In the genomic region with DNA sequence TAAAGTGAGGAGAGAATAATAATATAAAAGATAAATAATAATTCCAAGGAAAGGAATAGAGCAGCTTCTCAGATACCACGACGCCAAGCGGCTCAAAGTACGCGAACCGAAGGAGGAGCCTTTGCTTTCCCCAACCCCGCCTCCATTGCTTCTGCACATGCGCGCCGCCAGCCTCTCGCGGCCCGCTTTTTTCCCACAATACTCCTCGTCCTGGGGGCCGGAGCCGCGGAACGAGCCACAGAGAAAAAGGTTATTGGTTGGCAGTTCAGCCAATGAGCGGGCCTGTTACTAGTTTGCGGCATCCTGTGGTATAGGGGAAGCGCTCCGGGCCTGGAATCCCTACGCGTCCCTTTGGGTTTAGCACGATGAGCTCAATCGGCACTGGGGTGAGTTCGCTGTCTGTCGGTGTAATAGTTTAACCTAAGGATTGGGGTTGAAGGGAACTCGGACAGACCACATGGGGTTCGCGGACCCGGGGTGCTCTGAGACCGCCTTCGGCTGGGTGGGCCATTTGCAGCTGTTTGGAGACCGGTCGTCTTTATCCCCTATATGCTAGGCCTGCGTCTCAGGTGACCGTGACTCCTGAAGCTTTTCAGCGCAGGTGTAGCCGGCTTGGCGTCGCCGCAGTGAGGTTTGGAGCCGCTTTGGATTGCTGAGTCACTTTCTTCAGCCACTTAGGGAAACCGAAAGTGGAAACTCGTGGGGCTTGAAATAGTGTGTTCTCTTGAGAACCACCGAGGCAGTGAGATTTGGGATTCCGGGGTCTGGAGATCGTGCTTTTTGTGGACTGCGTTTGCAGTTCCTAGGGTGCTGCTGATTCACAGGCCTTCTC, we compare ENCODE assay signal across 8 cellular contexts. TPM values are rescaled to one million over a fixed set of nuclear protein-coding genes. Genes with fewer than 3 reads are reported as not detected.
A peak's percentile ranks its signal among the peaks of the same experiment; 100 is the strongest.
DNase-seq lines count a peak whose midpoint lies in the region; ATAC-seq, FAIRE-seq and TF ChIP-seq lines count a peak whose summit lies in the region.

A gene (plus strand): TSS at position 288 of the 832 bp plus-strand sequence. CDS start 78 bp downstream, at position 366.

- peak within 1 kb of the TSS; percentile 98 for H3K27ac Mint-ChIP-seq in WTC11

- peak; percentile 90 for DNase-seq in AG04450 (ENCODE audit: low read depth, low spot score)
- peak; percentile 97 for DNase-seq in NCI-H226
- DNase-seq in WTC11 (ENCODE audit: low spot score): peak; percentile 97
- DNase-seq in cardiac fibroblast (ENCODE audit: low read depth in 2 of 2): peak; percentile 97 to 98
- DNase-seq in iPS-NIHi11 (ENCODE audit: low spot score): peak; percentile 94
- peak; percentile 99 for DNase-seq in small intestine

- peak; percentile 19 for FAIRE-seq in small intestine (lab: Jason Lieb, UNC)

- H3K27me3 ChIP-seq in AG04450 (ENCODE audit: control insufficient read depth, insufficient read depth, low read length) (no peaks in the 10 kb centered on the region), small intestine (ENCODE audit: control insufficient read depth in 2 of 2, insufficient read depth in 2 of 2, low read length in 2 of 2) (no peaks in the 10 kb centered on the region)

- CTCF ChIA-PET in AG04450 (lab: Charles Lee) (interaction anchor here (1.8 kb wide), 1 partner anchor 137 kb away, joined by 10 read pairs; no protein-coding TSS in a partner anchor), WTC11 (lab: Charles Lee) (interaction anchor here (1.0 to 1.3 kb wide), 3 partner anchors 14 to 151 kb away, joined by 3 to 8 read pairs (median 4); a partner anchor contains a TSS)

- peaks cover 0 to 3% of the 10 kb centered on the region in 2 donors for H3K36me3 ChIP-seq in small intestine (ENCODE audit: control insufficient read depth in 2 of 2, insufficient read depth in 2 of 2, low read length in 2 of 2)

- no peaks in the 10 kb centered on the region for H3K9me3 Mint-ChIP-seq in WTC11

- 0 to 1% (median 0%) methylated on average over 50 of the region's 50 CpGs for WGBS in small intestine, 3 donors

- H3K4me1 Mint-ChIP-seq in WTC11: peaks cover 23% of the 10 kb centered on the region

- no peak; the same call in 1 of the 2 replicates for TF ChIP-seq CTCF in AG04450 (IDR thresholded peaks at IDR 0.05; ENCODE audit: low read depth, low read length)
- TF ChIP-seq CTCF in WTC11 (IDR thresholded peaks at IDR 0.05): no peak
- TF ChIP-seq CTCF in cardiac fibroblast (IDR thresholded peaks at IDR 0.05; ENCODE audit: low read depth, low read length): no peak

- H3K36me3 Mint-ChIP-seq in WTC11: peaks cover 11% of the 10 kb centered on the region

- no peaks in the 10 kb centered on the region for H3K27me3 Mint-ChIP-seq in WTC11 (ENCODE audit: low read depth)

- H3K9me3 ChIP-seq in AG04450 (ENCODE audit: control insufficient read depth, insufficient read depth, low read length): no peaks in the 10 kb centered on the region
- H3K9me3 ChIP-seq in small intestine (ENCODE audit: control insufficient read depth, low read depth): no peaks in the 10 kb centered on the region

- H3K27ac ChIP-seq in AG04450 (ENCODE audit: low read depth, low read length) (peak within 1 kb of the TSS; percentile 99), small intestine (ENCODE audit: low read depth in 1 of 2, low read length in 1 of 2) (peak within 1 kb of the TSS; percentile 86 to 99)

- POLR2A ChIA-PET in AG04450 (lab: Yijun Ruan, JAX): interaction anchor here (1.0 kb wide), 1 partner anchor 46 kb away, joined by 11 read pairs; no protein-coding TSS in a partner anchor
- POLR2A ChIA-PET in WTC11 (lab: Charles Lee): interaction anchor here (0.5 to 1.5 kb wide), 6 partner anchors 10 to 160 kb away, joined by 3 to 21 read pairs (median 4); a partner anchor contains a TSS

- H3K4me3 ChIP-seq in AG04450 (ENCODE audit: low read depth, low read length) (peak within 1 kb of the TSS; percentile 96), cardiac fibroblast (replicated peaks in 1 of 2; ENCODE audit: low read depth in 2 of 2, low read length in 2 of 2) (peak within 1 kb of the TSS; percentile 86 to 96), small intestine (ENCODE audit: low read depth in 1 of 2, low read length in 2 of 2) (peak within 1 kb of the TSS; percentile 72 to 80)

- peak within 1 kb of the TSS; percentile 92 for H3K4me3 Mint-ChIP-seq in WTC11

- ATAC-seq in GM18909 (IDR thresholded peaks at IDR 0.05; ENCODE audit: poor library complexity, unreplicated experiment): peak; percentile 90
- peak; percentile 93 for ATAC-seq in HG03175 (IDR thresholded peaks at IDR 0.05; ENCODE audit: unreplicated experiment)
- peak; percentile 94 for ATAC-seq in WTC11

- peaks cover 3 to 11% of the 10 kb centered on the region in 2 donors for H3K4me1 ChIP-seq in small intestine (ENCODE audit: control insufficient read depth in 2 of 2, insufficient read depth in 1 of 2, low read depth in 1 of 2, low read length in 1 of 2)

TF ChIP-seq in WTC11, 78 proteins besides CTCF, POLR2A, EP300 and RAD21 (continues in another document):
- TF ChIP-seq, protein P1, sequence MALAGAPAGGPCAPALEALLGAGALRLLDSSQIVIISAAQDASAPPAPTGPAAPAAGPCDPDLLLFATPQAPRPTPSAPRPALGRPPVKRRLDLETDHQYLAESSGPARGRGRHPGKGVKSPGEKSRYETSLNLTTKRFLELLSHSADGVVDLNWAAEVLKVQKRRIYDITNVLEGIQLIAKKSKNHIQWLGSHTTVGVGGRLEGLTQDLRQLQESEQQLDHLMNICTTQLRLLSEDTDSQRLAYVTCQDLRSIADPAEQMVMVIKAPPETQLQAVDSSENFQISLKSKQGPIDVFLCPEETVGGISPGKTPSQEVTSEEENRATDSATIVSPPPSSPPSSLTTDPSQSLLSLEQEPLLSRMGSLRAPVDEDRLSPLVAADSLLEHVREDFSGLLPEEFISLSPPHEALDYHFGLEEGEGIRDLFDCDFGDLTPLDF (CRISPR knock-in tag; IDR thresholded peaks at IDR 0.05): 0 out of 2 replicates have a peak, but pooled peaks have one; percentile 38
- TF ChIP-seq, protein P2, sequence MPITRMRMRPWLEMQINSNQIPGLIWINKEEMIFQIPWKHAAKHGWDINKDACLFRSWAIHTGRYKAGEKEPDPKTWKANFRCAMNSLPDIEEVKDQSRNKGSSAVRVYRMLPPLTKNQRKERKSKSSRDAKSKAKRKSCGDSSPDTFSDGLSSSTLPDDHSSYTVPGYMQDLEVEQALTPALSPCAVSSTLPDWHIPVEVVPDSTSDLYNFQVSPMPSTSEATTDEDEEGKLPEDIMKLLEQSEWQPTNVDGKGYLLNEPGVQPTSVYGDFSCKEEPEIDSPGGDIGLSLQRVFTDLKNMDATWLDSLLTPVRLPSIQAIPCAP (CRISPR knock-in tag; IDR thresholded peaks at IDR 0.05): peak; percentile 69; the same call in 1 of the 2 replicates
- TF ChIP-seq SP1 (CRISPR knock-in tag; conservative IDR thresholded peaks at IDR 0.05) (peak; percentile 49), FOXP1 (CRISPR knock-in tag; IDR thresholded peaks at IDR 0.05; ENCODE audit: borderline replicate concordance) (0 out of 2 replicates have a peak, but pooled peaks have one; percentile 28), ZNF138 (CRISPR knock-in tag; conservative IDR thresholded peaks at IDR 0.05) (no peak), FOXK1 (CRISPR knock-in tag; IDR thresholded peaks at IDR 0.05) (peak; percentile 52; the same call in 1 of the 2 replicates), TEAD1 (CRISPR knock-in tag; IDR thresholded peaks at IDR 0.05) (peak; percentile 17; the same call in 1 of the 2 replicates), NFYB (CRISPR knock-in tag; conservative IDR thresholded peaks at IDR 0.05; ENCODE audit: low read depth) (peak; percentile 79), JUN (CRISPR knock-in tag; IDR thresholded peaks at IDR 0.05) (0 out of 2 replicates have a peak, but pooled peaks have one; percentile 31), CREM (CRISPR knock-in tag; IDR thresholded peaks at IDR 0.05) (0 out of 2 replicates have a peak, but pooled peaks have one; percentile 17), SMAD3 (CRISPR knock-in tag; IDR thresholded peaks at IDR 0.05; ENCODE audit: borderline replicate concordance) (no peak)
- TF ChIP-seq, protein P3, sequence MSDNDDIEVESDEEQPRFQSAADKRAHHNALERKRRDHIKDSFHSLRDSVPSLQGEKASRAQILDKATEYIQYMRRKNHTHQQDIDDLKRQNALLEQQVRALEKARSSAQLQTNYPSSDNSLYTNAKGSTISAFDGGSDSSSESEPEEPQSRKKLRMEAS (CRISPR knock-in tag; IDR thresholded peaks at IDR 0.05): peak; percentile 43; the same call in 1 of the 2 replicates
- TF ChIP-seq, protein P4, sequence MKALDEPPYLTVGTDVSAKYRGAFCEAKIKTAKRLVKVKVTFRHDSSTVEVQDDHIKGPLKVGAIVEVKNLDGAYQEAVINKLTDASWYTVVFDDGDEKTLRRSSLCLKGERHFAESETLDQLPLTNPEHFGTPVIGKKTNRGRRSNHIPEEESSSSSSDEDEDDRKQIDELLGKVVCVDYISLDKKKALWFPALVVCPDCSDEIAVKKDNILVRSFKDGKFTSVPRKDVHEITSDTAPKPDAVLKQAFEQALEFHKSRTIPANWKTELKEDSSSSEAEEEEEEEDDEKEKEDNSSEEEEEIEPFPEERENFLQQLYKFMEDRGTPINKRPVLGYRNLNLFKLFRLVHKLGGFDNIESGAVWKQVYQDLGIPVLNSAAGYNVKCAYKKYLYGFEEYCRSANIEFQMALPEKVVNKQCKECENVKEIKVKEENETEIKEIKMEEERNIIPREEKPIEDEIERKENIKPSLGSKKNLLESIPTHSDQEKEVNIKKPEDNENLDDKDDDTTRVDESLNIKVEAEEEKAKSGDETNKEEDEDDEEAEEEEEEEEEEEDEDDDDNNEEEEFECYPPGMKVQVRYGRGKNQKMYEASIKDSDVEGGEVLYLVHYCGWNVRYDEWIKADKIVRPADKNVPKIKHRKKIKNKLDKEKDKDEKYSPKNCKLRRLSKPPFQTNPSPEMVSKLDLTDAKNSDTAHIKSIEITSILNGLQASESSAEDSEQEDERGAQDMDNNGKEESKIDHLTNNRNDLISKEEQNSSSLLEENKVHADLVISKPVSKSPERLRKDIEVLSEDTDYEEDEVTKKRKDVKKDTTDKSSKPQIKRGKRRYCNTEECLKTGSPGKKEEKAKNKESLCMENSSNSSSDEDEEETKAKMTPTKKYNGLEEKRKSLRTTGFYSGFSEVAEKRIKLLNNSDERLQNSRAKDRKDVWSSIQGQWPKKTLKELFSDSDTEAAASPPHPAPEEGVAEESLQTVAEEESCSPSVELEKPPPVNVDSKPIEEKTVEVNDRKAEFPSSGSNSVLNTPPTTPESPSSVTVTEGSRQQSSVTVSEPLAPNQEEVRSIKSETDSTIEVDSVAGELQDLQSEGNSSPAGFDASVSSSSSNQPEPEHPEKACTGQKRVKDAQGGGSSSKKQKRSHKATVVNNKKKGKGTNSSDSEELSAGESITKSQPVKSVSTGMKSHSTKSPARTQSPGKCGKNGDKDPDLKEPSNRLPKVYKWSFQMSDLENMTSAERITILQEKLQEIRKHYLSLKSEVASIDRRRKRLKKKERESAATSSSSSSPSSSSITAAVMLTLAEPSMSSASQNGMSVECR (CRISPR knock-in tag; IDR thresholded peaks at IDR 0.05; ENCODE audit: borderline replicate concordance): peak; percentile 67; the same call in 1 of the 2 replicates

RNA-seq across cellular contexts. Expression of the gene that starts here (rescaled TPM):
- polyA plus RNA-seq in AG04450 (2011; rRNA removed) (266 and 318 TPM in 2 replicates), small intestine (100 to 1,000 TPM; 166 to 206 (median 175) TPM)
- polyA minus RNA-seq in AG04450 (2011; rRNA and poly(A)+ RNA removed): 77.6 and 99.9 TPM in 2 replicates
- total RNA-seq in WTC11 (2021): 260 to 286 TPM (median 270 TPM) in 3 replicates

Comparison
In these comparisons a context has a peak if more than half of its experiments do, and no peak if none do; other contexts are left out.
1. Peak in every context shown above with its lines: DNase-seq, ATAC-seq, H3K4me3 ChIP-seq and H3K27ac ChIP-seq.